2 cellular contexts compared by ENCODE assay signal in genomic region chr1:99601709-99602403, GRCh38.
A peak's percentile ranks its signal among the peaks of the same experiment; 100 is the strongest.
TF ChIP-seq lines count a peak whose summit lies in the region.

No MANE protein-coding gene starts in this region.

TF ChIP-seq in HepG2, 621 proteins besides CTCF, POLR2A, EP300 and RAD21:
- TF ChIP-seq ZKSCAN1 (IDR thresholded peaks at IDR 0.05; ENCODE audit: low read length) = peak; percentile 86
- TF ChIP-seq MIXL1 (CRISPR knock-in tag; IDR thresholded peaks at IDR 0.05) = no peak
- no peak for TF ChIP-seq ZNF20 (CRISPR knock-in tag; IDR thresholded peaks at IDR 0.05)
- TF ChIP-seq ZNF770 (CRISPR knock-in tag; IDR thresholded peaks at IDR 0.05) = peak; percentile 30; the same call in 1 of the 2 replicates
TF ChIP-seq in HepG2: peak in this region for 2.

TF ChIP-seq in K562, 482 proteins besides CTCF, POLR2A, EP300 and RAD21:
- TF ChIP-seq ZKSCAN1 (IDR thresholded peaks at IDR 0.05; ENCODE audit: low read depth, low read length) = peak; percentile 88
- TF ChIP-seq ZNF280A (IDR thresholded peaks at IDR 0.05; ENCODE audit: low read depth, partially characterized antibody) = no peak
- peak; percentile 3 for TF ChIP-seq RBM25 (IDR thresholded peaks at IDR 0.05; ENCODE audit: low read depth, low read length, severe bottlenecking)
